In the genomic region with DNA sequence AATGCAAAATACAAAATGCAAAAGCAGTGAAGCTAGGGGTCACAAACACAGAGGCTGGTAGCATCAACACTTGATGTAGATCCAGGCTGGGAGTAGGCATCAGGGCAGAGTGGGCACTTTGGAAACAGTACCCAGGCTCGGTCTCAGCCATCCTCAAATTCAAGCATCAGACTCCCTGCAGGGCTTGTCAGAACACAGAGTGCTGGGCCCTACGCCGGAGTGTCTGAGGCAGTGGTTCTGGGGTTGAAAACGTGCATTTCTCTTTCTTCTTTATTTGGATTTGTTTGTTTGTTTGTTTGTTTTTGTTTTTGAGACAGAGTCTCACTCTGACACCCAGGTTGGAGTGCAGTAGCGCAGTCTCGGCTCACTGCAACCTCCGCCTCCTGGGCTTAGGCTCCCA, we compare ENCODE assay signal across 1 cellular context.
TF ChIP-seq lines count a peak whose summit lies in the region.

No MANE protein-coding gene starts in this region.

TF ChIP-seq in SK-N-SH, 30 proteins besides CTCF, POLR2A, EP300 and RAD21 (continued from another document):
- TF ChIP-seq, protein P1, sequence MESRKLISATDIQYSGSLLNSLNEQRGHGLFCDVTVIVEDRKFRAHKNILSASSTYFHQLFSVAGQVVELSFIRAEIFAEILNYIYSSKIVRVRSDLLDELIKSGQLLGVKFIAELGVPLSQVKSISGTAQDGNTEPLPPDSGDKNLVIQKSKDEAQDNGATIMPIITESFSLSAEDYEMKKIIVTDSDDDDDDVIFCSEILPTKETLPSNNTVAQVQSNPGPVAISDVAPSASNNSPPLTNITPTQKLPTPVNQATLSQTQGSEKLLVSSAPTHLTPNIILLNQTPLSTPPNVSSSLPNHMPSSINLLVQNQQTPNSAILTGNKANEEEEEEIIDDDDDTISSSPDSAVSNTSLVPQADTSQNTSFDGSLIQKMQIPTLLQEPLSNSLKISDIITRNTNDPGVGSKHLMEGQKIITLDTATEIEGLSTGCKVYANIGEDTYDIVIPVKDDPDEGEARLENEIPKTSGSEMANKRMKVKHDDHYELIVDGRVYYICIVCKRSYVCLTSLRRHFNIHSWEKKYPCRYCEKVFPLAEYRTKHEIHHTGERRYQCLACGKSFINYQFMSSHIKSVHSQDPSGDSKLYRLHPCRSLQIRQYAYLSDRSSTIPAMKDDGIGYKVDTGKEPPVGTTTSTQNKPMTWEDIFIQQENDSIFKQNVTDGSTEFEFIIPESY (IDR thresholded peaks at IDR 0.05; ENCODE audit: borderline replicate concordance, low read depth), result no peak
- TF ChIP-seq POLR2AphosphoS5 (IDR thresholded peaks at IDR 0.05; ENCODE audit: low read depth, low read length), result no peak
- TF ChIP-seq NRF1 (IDR thresholded peaks at IDR 0.05; ENCODE audit: low read depth, low read length), result no peak
- no peak for TF ChIP-seq TEAD4 (IDR thresholded peaks at IDR 0.05; ENCODE audit: borderline replicate concordance, insufficient read depth)
- no peak for TF ChIP-seq RCOR1 (IDR thresholded peaks at IDR 0.05; ENCODE audit: low read length)
